1 cellular context compared by ENCODE assay signal in the genomic region with DNA sequence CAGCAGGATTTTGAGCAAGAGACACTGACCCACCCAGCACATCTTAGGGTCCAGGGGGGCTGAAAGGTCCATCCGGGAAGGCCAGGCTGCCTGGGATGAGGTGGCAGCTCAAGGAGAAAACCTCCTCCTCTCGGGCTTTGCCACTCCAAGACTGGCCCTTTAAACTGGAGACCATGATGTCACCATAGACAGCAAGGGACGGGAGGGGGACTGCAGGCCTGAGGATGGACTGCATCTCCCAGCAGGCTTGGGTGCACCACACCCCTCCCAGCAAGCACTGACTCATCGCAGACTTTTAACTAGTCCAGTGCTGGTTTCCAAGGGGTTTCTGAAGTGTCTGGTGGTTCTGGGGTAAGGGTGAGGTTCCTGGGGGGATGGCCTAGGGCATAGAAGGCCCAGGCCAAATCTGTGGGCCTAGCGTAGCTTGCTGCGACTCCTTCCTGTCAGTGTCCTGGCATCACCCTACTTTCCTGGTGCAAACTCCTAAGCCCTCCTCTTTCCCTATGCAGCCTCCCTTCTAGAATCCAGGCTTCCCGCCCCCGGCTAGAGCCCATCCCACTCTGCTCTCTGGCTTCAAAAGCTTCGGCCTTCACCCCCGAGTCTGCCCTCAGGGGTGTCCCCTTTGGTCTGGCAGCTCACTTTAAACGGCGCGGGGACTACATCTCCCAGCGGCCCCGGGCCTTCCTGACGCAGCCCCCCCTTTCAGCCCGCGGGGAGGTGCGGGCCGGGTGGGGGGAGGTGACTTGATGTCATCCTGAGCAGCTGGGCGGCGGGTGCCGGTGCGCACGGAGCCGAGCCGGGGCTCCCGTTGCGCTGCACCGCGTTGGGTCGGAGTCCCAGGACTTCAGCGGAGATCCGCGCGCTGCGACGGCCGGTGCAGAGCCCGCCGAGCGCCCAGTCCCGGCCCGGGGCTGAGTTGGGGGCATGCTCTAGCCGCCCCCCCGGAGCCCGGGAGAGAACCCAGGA.
TF ChIP-seq lines count a peak whose summit lies in the region.

A gene (plus strand): TSS at position 746 of the 966 bp plus-strand sequence. CDS start 1,046 bp downstream, outside the sequence.

TF ChIP-seq in HepG2, 621 proteins besides CTCF, POLR2A, EP300 and RAD21 (continued from another document and continues in another):
- TF ChIP-seq MIER3 (CRISPR knock-in tag; IDR thresholded peaks at IDR 0.05; ENCODE audit: borderline replicate concordance) = peak; percentile 49; the same call in 1 of the 2 replicates
- no peak for TF ChIP-seq ZNF674 (CRISPR knock-in tag; IDR thresholded peaks at IDR 0.05; ENCODE audit: low read depth)
- TF ChIP-seq HMG20B (CRISPR knock-in tag; conservative IDR thresholded peaks at IDR 0.05) = no peak
- TF ChIP-seq ZNF678 (CRISPR knock-in tag; IDR thresholded peaks at IDR 0.05) = no peak
- TF ChIP-seq, protein P1, sequence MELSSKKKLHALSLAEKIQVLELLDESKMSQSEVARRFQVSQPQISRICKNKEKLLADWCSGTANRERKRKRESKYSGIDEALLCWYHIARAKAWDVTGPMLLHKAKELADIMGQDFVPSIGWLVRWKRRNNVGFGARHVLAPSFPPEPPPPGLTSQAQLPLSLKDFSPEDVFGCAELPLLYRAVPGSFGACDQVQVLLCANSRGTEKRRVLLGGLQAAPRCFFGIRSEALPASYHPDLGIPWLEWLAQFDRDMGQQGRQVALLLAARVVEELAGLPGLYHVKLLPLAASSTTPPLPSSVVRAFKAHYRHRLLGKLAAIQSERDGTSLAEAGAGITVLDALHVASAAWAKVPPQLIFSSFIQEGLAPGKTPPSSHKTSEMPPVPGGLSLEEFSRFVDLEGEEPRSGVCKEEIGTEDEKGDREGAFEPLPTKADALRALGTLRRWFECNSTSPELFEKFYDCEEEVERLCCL (CRISPR knock-in tag; IDR thresholded peaks at IDR 0.05; ENCODE audit: borderline replicate concordance) = no peak
- no peak; the same call in 1 of the 2 replicates for TF ChIP-seq HOXA5 (CRISPR knock-in tag; IDR thresholded peaks at IDR 0.05)
- no peak; the same call in 1 of the 2 replicates for TF ChIP-seq JUNB (CRISPR knock-in tag; IDR thresholded peaks at IDR 0.05; ENCODE audit: borderline replicate concordance)
- no peak for TF ChIP-seq ZNF841 (CRISPR knock-in tag; IDR thresholded peaks at IDR 0.05; ENCODE audit: borderline replicate concordance)
- TF ChIP-seq SAFB2 (CRISPR knock-in tag; IDR thresholded peaks at IDR 0.05; ENCODE audit: borderline replicate concordance, low read depth) = peak; percentile 85
- peak; percentile 29; the same call in 1 of the 2 replicates for TF ChIP-seq ZNF430 (CRISPR knock-in tag; IDR thresholded peaks at IDR 0.05)
- TF ChIP-seq ZFY (CRISPR knock-in tag; IDR thresholded peaks at IDR 0.05) = peak; percentile 77
- no peak for TF ChIP-seq ZFP41 (CRISPR knock-in tag; IDR thresholded peaks at IDR 0.05; ENCODE audit: borderline replicate concordance)
- TF ChIP-seq ARID2 (CRISPR knock-in tag; IDR thresholded peaks at IDR 0.05; ENCODE audit: borderline replicate concordance) = no peak
- TF ChIP-seq, protein P2, sequence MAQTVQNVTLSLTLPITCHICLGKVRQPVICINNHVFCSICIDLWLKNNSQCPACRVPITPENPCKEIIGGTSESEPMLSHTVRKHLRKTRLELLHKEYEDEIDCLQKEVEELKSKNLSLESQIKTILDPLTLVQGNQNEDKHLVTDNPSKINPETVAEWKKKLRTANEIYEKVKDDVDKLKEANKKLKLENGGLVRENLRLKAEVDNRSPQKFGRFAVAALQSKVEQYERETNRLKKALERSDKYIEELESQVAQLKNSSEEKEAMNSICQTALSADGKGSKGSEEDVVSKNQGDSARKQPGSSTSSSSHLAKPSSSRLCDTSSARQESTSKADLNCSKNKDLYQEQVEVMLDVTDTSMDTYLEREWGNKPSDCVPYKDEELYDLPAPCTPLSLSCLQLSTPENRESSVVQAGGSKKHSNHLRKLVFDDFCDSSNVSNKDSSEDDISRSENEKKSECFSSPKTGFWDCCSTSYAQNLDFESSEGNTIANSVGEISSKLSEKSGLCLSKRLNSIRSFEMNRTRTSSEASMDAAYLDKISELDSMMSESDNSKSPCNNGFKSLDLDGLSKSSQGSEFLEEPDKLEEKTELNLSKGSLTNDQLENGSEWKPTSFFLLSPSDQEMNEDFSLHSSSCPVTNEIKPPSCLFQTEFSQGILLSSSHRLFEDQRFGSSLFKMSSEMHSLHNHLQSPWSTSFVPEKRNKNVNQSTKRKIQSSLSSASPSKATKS (CRISPR knock-in tag; IDR thresholded peaks at IDR 0.05) = 0 out of 2 replicates have a peak, but pooled peaks have one; percentile 21
- TF ChIP-seq, protein P3, sequence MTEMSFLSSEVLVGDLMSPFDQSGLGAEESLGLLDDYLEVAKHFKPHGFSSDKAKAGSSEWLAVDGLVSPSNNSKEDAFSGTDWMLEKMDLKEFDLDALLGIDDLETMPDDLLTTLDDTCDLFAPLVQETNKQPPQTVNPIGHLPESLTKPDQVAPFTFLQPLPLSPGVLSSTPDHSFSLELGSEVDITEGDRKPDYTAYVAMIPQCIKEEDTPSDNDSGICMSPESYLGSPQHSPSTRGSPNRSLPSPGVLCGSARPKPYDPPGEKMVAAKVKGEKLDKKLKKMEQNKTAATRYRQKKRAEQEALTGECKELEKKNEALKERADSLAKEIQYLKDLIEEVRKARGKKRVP (CRISPR knock-in tag; IDR thresholded peaks at IDR 0.05) = peak in 1 of 2 experiments; percentile 27; a peak in 1 of 4 replicates
- TF ChIP-seq SIN3B (IDR thresholded peaks at IDR 0.05; ENCODE audit: low read length) = no peak
- no peak for TF ChIP-seq IRX3 (CRISPR knock-in tag; IDR thresholded peaks at IDR 0.05; ENCODE audit: borderline replicate concordance, low read depth)
- TF ChIP-seq, protein P4, sequence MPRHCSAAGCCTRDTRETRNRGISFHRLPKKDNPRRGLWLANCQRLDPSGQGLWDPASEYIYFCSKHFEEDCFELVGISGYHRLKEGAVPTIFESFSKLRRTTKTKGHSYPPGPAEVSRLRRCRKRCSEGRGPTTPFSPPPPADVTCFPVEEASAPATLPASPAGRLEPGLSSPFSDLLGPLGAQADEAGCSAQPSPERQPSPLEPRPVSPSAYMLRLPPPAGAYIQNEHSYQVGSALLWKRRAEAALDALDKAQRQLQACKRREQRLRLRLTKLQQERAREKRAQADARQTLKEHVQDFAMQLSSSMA (CRISPR knock-in tag; IDR thresholded peaks at IDR 0.05) = no peak
- 0 out of 2 replicates have a peak, but pooled peaks have one; percentile 33 for TF ChIP-seq KAT7 (CRISPR knock-in tag; IDR thresholded peaks at IDR 0.05; ENCODE audit: borderline replicate concordance)
- TF ChIP-seq ZNF20 (CRISPR knock-in tag; IDR thresholded peaks at IDR 0.05) = no peak
- TF ChIP-seq MXD4 (CRISPR knock-in tag; IDR thresholded peaks at IDR 0.05) = peak; percentile 79
- TF ChIP-seq, protein P5, sequence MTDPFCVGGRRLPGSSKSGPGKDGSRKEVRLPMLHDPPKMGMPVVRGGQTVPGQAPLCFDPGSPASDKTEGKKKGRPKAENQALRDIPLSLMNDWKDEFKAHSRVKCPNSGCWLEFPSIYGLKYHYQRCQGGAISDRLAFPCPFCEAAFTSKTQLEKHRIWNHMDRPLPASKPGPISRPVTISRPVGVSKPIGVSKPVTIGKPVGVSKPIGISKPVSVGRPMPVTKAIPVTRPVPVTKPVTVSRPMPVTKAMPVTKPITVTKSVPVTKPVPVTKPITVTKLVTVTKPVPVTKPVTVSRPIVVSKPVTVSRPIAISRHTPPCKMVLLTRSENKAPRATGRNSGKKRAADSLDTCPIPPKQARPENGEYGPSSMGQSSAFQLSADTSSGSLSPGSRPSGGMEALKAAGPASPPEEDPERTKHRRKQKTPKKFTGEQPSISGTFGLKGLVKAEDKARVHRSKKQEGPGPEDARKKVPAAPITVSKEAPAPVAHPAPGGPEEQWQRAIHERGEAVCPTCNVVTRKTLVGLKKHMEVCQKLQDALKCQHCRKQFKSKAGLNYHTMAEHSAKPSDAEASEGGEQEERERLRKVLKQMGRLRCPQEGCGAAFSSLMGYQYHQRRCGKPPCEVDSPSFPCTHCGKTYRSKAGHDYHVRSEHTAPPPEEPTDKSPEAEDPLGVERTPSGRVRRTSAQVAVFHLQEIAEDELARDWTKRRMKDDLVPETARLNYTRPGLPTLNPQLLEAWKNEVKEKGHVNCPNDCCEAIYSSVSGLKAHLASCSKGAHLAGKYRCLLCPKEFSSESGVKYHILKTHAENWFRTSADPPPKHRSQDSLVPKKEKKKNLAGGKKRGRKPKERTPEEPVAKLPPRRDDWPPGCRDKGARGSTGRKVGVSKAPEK (CRISPR knock-in tag; IDR thresholded peaks at IDR 0.05; ENCODE audit: borderline replicate concordance) = no peak
- TF ChIP-seq, protein P6, sequence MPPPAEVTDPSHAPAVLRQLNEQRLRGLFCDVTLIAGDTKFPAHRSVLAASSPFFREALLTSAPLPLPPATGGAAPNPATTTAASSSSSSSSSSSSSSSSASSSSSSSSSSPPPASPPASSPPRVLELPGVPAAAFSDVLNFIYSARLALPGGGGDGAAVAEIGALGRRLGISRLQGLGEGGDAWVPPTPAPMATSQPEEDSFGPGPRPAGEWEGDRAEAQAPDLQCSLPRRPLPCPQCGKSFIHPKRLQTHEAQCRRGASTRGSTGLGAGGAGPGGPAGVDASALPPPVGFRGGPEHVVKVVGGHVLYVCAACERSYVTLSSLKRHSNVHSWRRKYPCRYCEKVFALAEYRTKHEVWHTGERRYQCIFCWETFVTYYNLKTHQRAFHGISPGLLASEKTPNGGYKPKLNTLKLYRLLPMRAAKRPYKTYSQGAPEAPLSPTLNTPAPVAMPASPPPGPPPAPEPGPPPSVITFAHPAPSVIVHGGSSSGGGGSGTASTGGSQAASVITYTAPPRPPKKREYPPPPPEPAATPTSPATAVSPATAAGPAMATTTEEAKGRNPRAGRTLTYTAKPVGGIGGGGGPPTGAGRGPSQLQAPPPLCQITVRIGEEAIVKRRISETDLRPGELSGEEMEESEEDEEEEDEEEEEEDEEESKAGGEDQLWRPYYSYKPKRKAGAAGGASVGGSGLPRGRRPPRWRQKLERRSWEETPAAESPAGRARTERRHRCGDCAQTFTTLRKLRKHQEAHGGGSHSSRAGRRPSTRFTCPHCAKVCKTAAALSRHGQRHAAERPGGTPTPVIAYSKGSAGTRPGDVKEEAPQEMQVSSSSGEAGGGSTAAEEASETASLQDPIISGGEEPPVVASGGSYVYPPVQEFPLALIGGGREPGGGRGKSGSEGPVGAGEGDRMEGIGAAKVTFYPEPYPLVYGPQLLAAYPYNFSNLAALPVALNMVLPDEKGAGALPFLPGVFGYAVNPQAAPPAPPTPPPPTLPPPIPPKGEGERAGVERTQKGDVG (CRISPR knock-in tag; IDR thresholded peaks at IDR 0.05; ENCODE audit: borderline replicate concordance) = no peak
- TF ChIP-seq, protein P7, sequence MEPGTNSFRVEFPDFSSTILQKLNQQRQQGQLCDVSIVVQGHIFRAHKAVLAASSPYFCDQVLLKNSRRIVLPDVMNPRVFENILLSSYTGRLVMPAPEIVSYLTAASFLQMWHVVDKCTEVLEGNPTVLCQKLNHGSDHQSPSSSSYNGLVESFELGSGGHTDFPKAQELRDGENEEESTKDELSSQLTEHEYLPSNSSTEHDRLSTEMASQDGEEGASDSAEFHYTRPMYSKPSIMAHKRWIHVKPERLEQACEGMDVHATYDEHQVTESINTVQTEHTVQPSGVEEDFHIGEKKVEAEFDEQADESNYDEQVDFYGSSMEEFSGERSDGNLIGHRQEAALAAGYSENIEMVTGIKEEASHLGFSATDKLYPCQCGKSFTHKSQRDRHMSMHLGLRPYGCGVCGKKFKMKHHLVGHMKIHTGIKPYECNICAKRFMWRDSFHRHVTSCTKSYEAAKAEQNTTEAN (CRISPR knock-in tag; conservative IDR thresholded peaks at IDR 0.05) = no peak
- no peak for TF ChIP-seq U2AF2 (IDR thresholded peaks at IDR 0.05; ENCODE audit: low read depth, low read length)
- TF ChIP-seq TOE1 (CRISPR knock-in tag; IDR thresholded peaks at IDR 0.05) = no peak
- TF ChIP-seq, protein P8, sequence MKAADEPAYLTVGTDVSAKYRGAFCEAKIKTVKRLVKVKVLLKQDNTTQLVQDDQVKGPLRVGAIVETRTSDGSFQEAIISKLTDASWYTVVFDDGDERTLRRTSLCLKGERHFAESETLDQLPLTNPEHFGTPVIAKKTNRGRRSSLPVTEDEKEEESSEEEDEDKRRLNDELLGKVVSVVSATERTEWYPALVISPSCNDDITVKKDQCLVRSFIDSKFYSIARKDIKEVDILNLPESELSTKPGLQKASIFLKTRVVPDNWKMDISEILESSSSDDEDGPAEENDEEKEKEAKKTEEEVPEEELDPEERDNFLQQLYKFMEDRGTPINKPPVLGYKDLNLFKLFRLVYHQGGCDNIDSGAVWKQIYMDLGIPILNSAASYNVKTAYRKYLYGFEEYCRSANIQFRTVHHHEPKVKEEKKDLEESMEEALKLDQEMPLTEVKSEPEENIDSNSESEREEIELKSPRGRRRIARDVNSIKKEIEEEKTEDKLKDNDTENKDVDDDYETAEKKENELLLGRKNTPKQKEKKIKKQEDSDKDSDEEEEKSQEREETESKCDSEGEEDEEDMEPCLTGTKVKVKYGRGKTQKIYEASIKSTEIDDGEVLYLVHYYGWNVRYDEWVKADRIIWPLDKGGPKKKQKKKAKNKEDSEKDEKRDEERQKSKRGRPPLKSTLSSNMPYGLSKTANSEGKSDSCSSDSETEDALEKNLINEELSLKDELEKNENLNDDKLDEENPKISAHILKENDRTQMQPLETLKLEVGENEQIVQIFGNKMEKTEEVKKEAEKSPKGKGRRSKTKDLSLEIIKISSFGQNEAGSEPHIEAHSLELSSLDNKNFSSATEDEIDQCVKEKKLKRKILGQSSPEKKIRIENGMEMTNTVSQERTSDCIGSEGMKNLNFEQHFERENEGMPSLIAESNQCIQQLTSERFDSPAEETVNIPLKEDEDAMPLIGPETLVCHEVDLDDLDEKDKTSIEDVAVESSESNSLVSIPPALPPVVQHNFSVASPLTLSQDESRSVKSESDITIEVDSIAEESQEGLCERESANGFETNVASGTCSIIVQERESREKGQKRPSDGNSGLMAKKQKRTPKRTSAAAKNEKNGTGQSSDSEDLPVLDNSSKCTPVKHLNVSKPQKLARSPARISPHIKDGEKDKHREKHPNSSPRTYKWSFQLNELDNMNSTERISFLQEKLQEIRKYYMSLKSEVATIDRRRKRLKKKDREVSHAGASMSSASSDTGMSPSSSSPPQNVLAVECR (CRISPR knock-in tag; IDR thresholded peaks at IDR 0.05; ENCODE audit: borderline replicate concordance) = peak; percentile 96
- TF ChIP-seq MEF2D (CRISPR knock-in tag; IDR thresholded peaks at IDR 0.05) = peak; percentile 35; the same call in 1 of the 2 replicates
- TF ChIP-seq ATAD3A (CRISPR knock-in tag; IDR thresholded peaks at IDR 0.05) = no peak
- TF ChIP-seq, protein P9, sequence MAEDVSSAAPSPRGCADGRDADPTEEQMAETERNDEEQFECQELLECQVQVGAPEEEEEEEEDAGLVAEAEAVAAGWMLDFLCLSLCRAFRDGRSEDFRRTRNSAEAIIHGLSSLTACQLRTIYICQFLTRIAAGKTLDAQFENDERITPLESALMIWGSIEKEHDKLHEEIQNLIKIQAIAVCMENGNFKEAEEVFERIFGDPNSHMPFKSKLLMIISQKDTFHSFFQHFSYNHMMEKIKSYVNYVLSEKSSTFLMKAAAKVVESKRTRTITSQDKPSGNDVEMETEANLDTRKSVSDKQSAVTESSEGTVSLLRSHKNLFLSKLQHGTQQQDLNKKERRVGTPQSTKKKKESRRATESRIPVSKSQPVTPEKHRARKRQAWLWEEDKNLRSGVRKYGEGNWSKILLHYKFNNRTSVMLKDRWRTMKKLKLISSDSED (CRISPR knock-in tag; IDR thresholded peaks at IDR 0.05) = no peak
- peak; percentile 68; the same call in 1 of the 2 replicates for TF ChIP-seq KDM5A (IDR thresholded peaks at IDR 0.05; ENCODE audit: borderline replicate concordance, low read length)
- TF ChIP-seq, protein P10, sequence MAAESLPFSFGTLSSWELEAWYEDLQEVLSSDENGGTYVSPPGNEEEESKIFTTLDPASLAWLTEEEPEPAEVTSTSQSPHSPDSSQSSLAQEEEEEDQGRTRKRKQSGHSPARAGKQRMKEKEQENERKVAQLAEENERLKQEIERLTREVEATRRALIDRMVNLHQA (CRISPR knock-in tag; IDR thresholded peaks at IDR 0.05) = no peak
- TF ChIP-seq ETV5 (CRISPR knock-in tag; IDR thresholded peaks at IDR 0.05; ENCODE audit: borderline replicate concordance) = peak; percentile 54; the same call in 1 of the 2 replicates
- no peak for TF ChIP-seq NCOR1 (IDR thresholded peaks at IDR 0.05; ENCODE audit: borderline replicate concordance, low read length)
- TF ChIP-seq FOSL2 (CRISPR knock-in tag; IDR thresholded peaks at IDR 0.05) = peak; percentile 98
